Comparison of ENCODE assay signal across 15 cellular contexts in genomic region chr4:10111067-10111801, GRCh38. TPM values are rescaled to one million over a fixed set of nuclear protein-coding genes. Genes with fewer than 3 reads are reported as not detected.
DNase-seq lines count a peak whose midpoint lies in the region; ATAC-seq and TF ChIP-seq lines count a peak whose summit lies in the region.
"Had no signal": no experiment of that assay in that cellular context is flagged by ENCODE, and none has a peak within 500 bp of the region (broad histone marks: within the 10 kb centered on the region; RNA-seq: fewer than 3 reads in every experiment).

No MANE protein-coding gene starts in this region.

- H3K27ac ChIP-seq in left ventricle myocardium inferior (replicated peaks) (no peak overlapping the region), uterus (peak overlapping the region; percentile 94 to 95), lower lobe of right lung (no peak overlapping the region)
- H3K27ac ChIP-seq: left lung had no signal

- intact Hi-C loops in Right ventricle myocardium inferior (cut with DNase I): no loop called here
- intact Hi-C loops in left ventricle myocardium inferior (cut with micrococcal nuclease): no loop called here
- intact Hi-C loops in uterus (cut with DNase I; ENCODE audit: low total_unique reads): no loop called here
- intact Hi-C loops in lower lobe of right lung (cut with DNase I): no loop called here

- DNase-seq in Right ventricle myocardium inferior (ENCODE audit: missing footprints) (peak; percentile 45), left ventricle myocardium inferior (no peak), immature natural killer cell (no peak), uterus (no peak), glomerular visceral epithelial cell (ENCODE audit: extremely low spot score) (no peak), lower lobe of right lung (no peak)
- DNase-seq in activated naive CD8-positive, alpha-beta T cell treated with anti-CD3 and anti-CD28 coated beads for 36 hours: no peak
- no peak for DNase-seq in activated effector memory CD4-positive, alpha-beta T cell treated with anti-CD3 and anti-CD28 coated beads, Interleukin-2, amount 50 U/mL, for 16 hours
- DNase-seq: activated CD4-positive, alpha-beta T cell treated with anti-CD3 and anti-CD28 coated beads for 4 hours; amniotic stem cell; effector CD8-positive, alpha-beta T cell; left lung; NCI-H2171; occipital lobe; stimulated activated CD8-positive, alpha-beta memory T cell treated with anti-CD3 and anti-CD28 coated beads, Interleukin-4, amount 100 ng/mL, for 48 hours had no signal

- H3K36me3 ChIP-seq in left ventricle myocardium inferior (peaks cover 67% of the 10 kb centered on the region), uterus (no peaks in the 10 kb centered on the region), lower lobe of right lung (peaks cover 76% of the 10 kb centered on the region)

- ATAC-seq in Right ventricle myocardium inferior (no peak), lower lobe of right lung (no peak)
- ATAC-seq: left lung had no signal

- H3K27ac Mint-ChIP-seq in activated naive CD8-positive, alpha-beta T cell treated with anti-CD3 and anti-CD28 coated beads for 36 hours: peak overlapping the region; percentile 78
- peak overlapping the region in 5 of 6 donors; percentile 45 to 79 (median 74) for H3K27ac Mint-ChIP-seq in immature natural killer cell

- H3K4me1 ChIP-seq in left ventricle myocardium inferior (peaks cover 100% of the 10 kb centered on the region), uterus (peaks cover 16 to 65% of the 10 kb centered on the region in 2 donors), lower lobe of right lung (peaks cover 89% of the 10 kb centered on the region)

- no peak for TF ChIP-seq CTCF in left ventricle myocardium inferior (IDR thresholded peaks at IDR 0.05; ENCODE audit: borderline replicate concordance)
- TF ChIP-seq CTCF in uterus (IDR thresholded peaks at IDR 0.05): no peak
- no peak for TF ChIP-seq CTCF in lower lobe of right lung (IDR thresholded peaks at IDR 0.05)

- no peaks in the 10 kb centered on the region for H3K9me3 ChIP-seq in left ventricle myocardium inferior (replicated peaks)
- no peaks in the 10 kb centered on the region for H3K9me3 ChIP-seq in uterus
- no peaks in the 10 kb centered on the region for H3K9me3 ChIP-seq in lower lobe of right lung
- H3K9me3 ChIP-seq: left lung had no signal

- TF ChIP-seq POLR2A in uterus (IDR thresholded peaks at IDR 0.05): no peak

- H3K36me3 Mint-ChIP-seq in activated naive CD8-positive, alpha-beta T cell treated with anti-CD3 and anti-CD28 coated beads for 36 hours: peaks cover 80% of the 10 kb centered on the region
- peaks cover 0 to 42% (median 10%) of the 10 kb centered on the region in 3 donors for H3K36me3 Mint-ChIP-seq in immature natural killer cell

- H3K4me3 ChIP-seq in left ventricle myocardium inferior: no peak overlapping the region
- no peak overlapping the region for H3K4me3 ChIP-seq in uterus
- no peak overlapping the region for H3K4me3 ChIP-seq in lower lobe of right lung
- H3K4me3 ChIP-seq: left lung had no signal

- H3K4me3 Mint-ChIP-seq in activated naive CD8-positive, alpha-beta T cell treated with anti-CD3 and anti-CD28 coated beads for 36 hours: peak overlapping the region; percentile 32
- H3K4me3 Mint-ChIP-seq in immature natural killer cell: peak overlapping the region in 4 of 5 donors; percentile 46 to 57 (median 51)

- H3K27me3 Mint-ChIP-seq in activated naive CD8-positive, alpha-beta T cell treated with anti-CD3 and anti-CD28 coated beads for 36 hours: no peaks in the 10 kb centered on the region
- peaks cover 6 to 10% (median 6%) of the 10 kb centered on the region in 3 donors for H3K27me3 Mint-ChIP-seq in immature natural killer cell (ENCODE audit: low read depth in 3 of 3)

- no peaks in the 10 kb centered on the region for H3K9me3 Mint-ChIP-seq in activated naive CD8-positive, alpha-beta T cell treated with anti-CD3 and anti-CD28 coated beads for 36 hours
- H3K9me3 Mint-ChIP-seq in immature natural killer cell: no peaks in the 10 kb centered on the region

- H3K4me1 Mint-ChIP-seq in activated naive CD8-positive, alpha-beta T cell treated with anti-CD3 and anti-CD28 coated beads for 36 hours: peaks cover 91% of the 10 kb centered on the region
- peaks cover 95 to 98% of the 10 kb centered on the region in 2 donors for H3K4me1 Mint-ChIP-seq in immature natural killer cell

- H3K27me3 ChIP-seq in left ventricle myocardium inferior (ENCODE audit: low read depth): no peaks in the 10 kb centered on the region
- no peaks in the 10 kb centered on the region for H3K27me3 ChIP-seq in uterus
- H3K27me3 ChIP-seq in lower lobe of right lung (ENCODE audit: low read depth): no peaks in the 10 kb centered on the region
- H3K27me3 ChIP-seq: left lung had no signal

RNA-seq across cellular contexts. Expression of gene WDR1, which starts 5.4 kb away (rescaled TPM):
- total RNA-seq in Right ventricle myocardium inferior (210 TPM), left ventricle myocardium inferior (157 TPM), uterus (100 to 1,000 TPM; 161 to 517 (median 173) TPM), lower lobe of right lung (233 TPM)
- total RNA-seq in activated naive CD8-positive, alpha-beta T cell treated with anti-CD3 and anti-CD28 coated beads for 36 hours: 100 to 1,000 TPM; 372 to 385 TPM
- 100 to 1,000 TPM; 339 to 509 (median 401) TPM for polyA plus RNA-seq in immature natural killer cell

Comparison
In these comparisons a context has a peak if more than half of its experiments do, and no peak if none do; other contexts are left out.
1. H3K27ac ChIP-seq: peak in uterus (2 of 2); none in left ventricle myocardium inferior (single experiment) and lower lobe of right lung (single experiment).